25 cellular contexts compared by ENCODE assay signal in genomic region chr12:34595749-34596733, GRCh38.
DNase-seq lines count a peak whose midpoint lies in the region; ATAC-seq, FAIRE-seq and TF ChIP-seq lines count a peak whose summit lies in the region.
"Had no signal": no experiment of that assay in that cellular context is flagged by ENCODE, and none has a peak within 500 bp of the region (broad histone marks: within the 10 kb centered on the region; RNA-seq: fewer than 3 reads in every experiment).

No MANE protein-coding gene starts in this region.

- DNase-seq in activated naive CD4-positive, alpha-beta T cell treated with anti-CD3 and anti-CD28 coated beads, Interleukin-2, amount 10 ng/mL, durations not matched to agents 7 days and 5 days = peak; percentile 19
- DNase-seq in activated naive CD4-positive, alpha-beta T cell treated with anti-CD3 and anti-CD28 coated beads, Interleukin-2, amount 50 U/mL, for 72 hours (ENCODE audit: low spot score in 2 of 2) = no peak
- DNase-seq in chondrocyte (ENCODE audit: low spot score) = peak; percentile 51
- DNase-seq in mucosa of descending colon = peak in 2 of 3 donors; percentile 5 to 25
- peak; percentile 0 for DNase-seq in urothelium cell line (ENCODE audit: low spot score)
- no peak for DNase-seq in LoVo (ENCODE audit: low spot score)
- DNase-seq: activated CD4-positive, alpha-beta T cell treated with anti-CD3 and anti-CD28 coated beads for 4 hours; activated naive CD4-positive, alpha-beta T cell treated with anti-CD3 and anti-CD28 coated beads for 36 hours; effector CD4-positive, alpha-beta T cell; foreskin melanocyte; hypothalamus; MG63; NCI-H1436 treated with DMSO at 0.1 percent for 48 hours; NCI-H526 treated with DMSO at 0.1 percent for 48 hours; SHP77; stimulated activated CD4-positive, alpha-beta T cell treated with anti-CD3 and anti-CD28 coated beads, Interleukin-2, amount 100 ng/mL, for 48 hours had no signal

- no peaks in the 10 kb centered on the region for H3K27me3 Mint-ChIP-seq in activated naive CD4-positive, alpha-beta T cell treated with anti-CD3 and anti-CD28 coated beads, Interleukin-2, amount 10 ng/mL, durations not matched to agents 7 days and 5 days
- no peaks in the 10 kb centered on the region for H3K27me3 Mint-ChIP-seq in chondrocyte (ENCODE audit: low read depth)
- H3K27me3 Mint-ChIP-seq: central memory CD8-positive, alpha-beta T cell; IgD-negative memory B cell; stimulated activated naive CD8-positive, alpha-beta T cell treated with anti-CD3 and anti-CD28 coated beads, Interleukin-15, Interleukin-2, amounts not matched to agents 100 ng/mL and 50 ng/mL, for 24 hours had no signal

- ATAC-seq in activated naive CD4-positive, alpha-beta T cell treated with anti-CD3 and anti-CD28 coated beads, Interleukin-2, amount 50 U/mL, for 72 hours = no peak
- no peak for ATAC-seq in mucosa of descending colon
- no peak for ATAC-seq in GM18519 (IDR thresholded peaks at IDR 0.05; ENCODE audit: low FRiP score, unreplicated experiment)
- no peak for ATAC-seq in GM21619 (IDR thresholded peaks at IDR 0.05; ENCODE audit: unreplicated experiment)

- no peak overlapping the region for H3K4me3 Mint-ChIP-seq in activated naive CD4-positive, alpha-beta T cell treated with anti-CD3 and anti-CD28 coated beads, Interleukin-2, amount 10 ng/mL, durations not matched to agents 7 days and 5 days
- H3K4me3 Mint-ChIP-seq in chondrocyte (ENCODE audit: unreplicated experiment) = no peak overlapping the region
- H3K4me3 Mint-ChIP-seq: activated naive CD4-positive, alpha-beta T cell treated with anti-CD3 and anti-CD28 coated beads for 36 hours; central memory CD8-positive, alpha-beta T cell; nephron; stimulated activated naive CD8-positive, alpha-beta T cell treated with anti-CD3 and anti-CD28 coated beads, Interleukin-15, Interleukin-2, amounts not matched to agents 100 ng/mL and 50 ng/mL, for 24 hours had no signal

- no peaks in the 10 kb centered on the region for H3K4me1 ChIP-seq in mucosa of descending colon (ENCODE audit: low read depth)
- H3K4me1 ChIP-seq: ascending aorta had no signal

- H3K9me3 Mint-ChIP-seq in activated naive CD4-positive, alpha-beta T cell treated with anti-CD3 and anti-CD28 coated beads, Interleukin-2, amount 10 ng/mL, durations not matched to agents 7 days and 5 days = peaks cover 80% of the 10 kb centered on the region
- peaks cover 62 to 83% of the 10 kb centered on the region in 2 donors for H3K9me3 Mint-ChIP-seq in activated naive CD4-positive, alpha-beta T cell treated with anti-CD3 and anti-CD28 coated beads, Interleukin-2, amount 50 U/mL, for 72 hours
- peaks cover 65% of the 10 kb centered on the region for H3K9me3 Mint-ChIP-seq in chondrocyte (ENCODE audit: low read depth)

- no peak overlapping the region for H3K4me3 ChIP-seq in mucosa of descending colon
- H3K4me3 ChIP-seq: ascending aorta, MG63, skin epidermis had no signal

- H3K36me3 ChIP-seq in mucosa of descending colon (ENCODE audit: low read depth) = no peaks in the 10 kb centered on the region
- H3K36me3 ChIP-seq: ascending aorta, MG63 had no signal

- CTCF ChIA-PET in activated naive CD4-positive, alpha-beta T cell treated with anti-CD3 and anti-CD28 coated beads, Interleukin-2, amount 10 ng/mL, durations not matched to agents 7 days and 5 days (lab: Charles Lee) = no interaction called here

- H3K36me3 Mint-ChIP-seq in activated naive CD4-positive, alpha-beta T cell treated with anti-CD3 and anti-CD28 coated beads, Interleukin-2, amount 10 ng/mL, durations not matched to agents 7 days and 5 days = peaks cover 1% of the 10 kb centered on the region
- peaks cover 89 to 99% of the 10 kb centered on the region in 2 donors for H3K36me3 Mint-ChIP-seq in activated naive CD4-positive, alpha-beta T cell treated with anti-CD3 and anti-CD28 coated beads, Interleukin-2, amount 50 U/mL, for 72 hours
- H3K36me3 Mint-ChIP-seq in chondrocyte (ENCODE audit: low read depth) = peaks cover 4% of the 10 kb centered on the region

- H3K27ac Mint-ChIP-seq in activated naive CD4-positive, alpha-beta T cell treated with anti-CD3 and anti-CD28 coated beads, Interleukin-2, amount 10 ng/mL, durations not matched to agents 7 days and 5 days = no peak overlapping the region
- H3K27ac Mint-ChIP-seq in activated naive CD4-positive, alpha-beta T cell treated with anti-CD3 and anti-CD28 coated beads, Interleukin-2, amount 50 U/mL, for 72 hours = no peak overlapping the region
- no peak overlapping the region for H3K27ac Mint-ChIP-seq in chondrocyte (ENCODE audit: unreplicated experiment)
- H3K27ac Mint-ChIP-seq: activated naive CD4-positive, alpha-beta T cell treated with anti-CD3 and anti-CD28 coated beads for 36 hours; IgD-negative memory B cell; nephron; stimulated activated naive CD8-positive, alpha-beta T cell treated with anti-CD3 and anti-CD28 coated beads, Interleukin-15, Interleukin-2, amounts not matched to agents 100 ng/mL and 50 ng/mL, for 24 hours had no signal

- intact Hi-C loops in mucosa of descending colon (cut with DNase I, micrococcal nuclease) = no loop called here

- TF ChIP-seq CTCF in chondrocyte (IDR thresholded peaks at IDR 0.05) = no peak
- TF ChIP-seq CTCF in mucosa of descending colon (IDR thresholded peaks at IDR 0.05) = no peak

- FAIRE-seq in urothelium cell line (lab: Jason Lieb, UNC) = no peak
- FAIRE-seq: keratinocyte had no signal

- H3K4me1 Mint-ChIP-seq in activated naive CD4-positive, alpha-beta T cell treated with anti-CD3 and anti-CD28 coated beads, Interleukin-2, amount 10 ng/mL, durations not matched to agents 7 days and 5 days = no peaks in the 10 kb centered on the region
- H3K4me1 Mint-ChIP-seq in chondrocyte (ENCODE audit: low read depth) = no peaks in the 10 kb centered on the region
- H3K4me1 Mint-ChIP-seq: central memory CD8-positive, alpha-beta T cell; nephron had no signal

- peaks cover 100% of the 10 kb centered on the region for H3K9me3 ChIP-seq in mucosa of descending colon

Comparison
In these comparisons a context has a peak if more than half of its experiments do, and no peak if none do; other contexts are left out.
1. DNase-seq: peak in activated naive CD4-positive, alpha-beta T cell treated with anti-CD3 and anti-CD28 coated beads, Interleukin-2, amount 10 ng/mL, durations not matched to agents 7 days and 5 days (single experiment), chondrocyte (single experiment), mucosa of descending colon (2 of 3) and urothelium cell line (single experiment); none in activated naive CD4-positive, alpha-beta T cell treated with anti-CD3 and anti-CD28 coated beads, Interleukin-2, amount 50 U/mL, for 72 hours (0 of 2) and LoVo (single experiment).